In genomic region chr1:22447581-22448215, GRCh38 we compare ENCODE assay signal across 9 cellular contexts. TPM values are rescaled to one million over a fixed set of nuclear protein-coding genes. Genes with fewer than 3 reads are reported as not detected.
DNase-seq lines count a peak whose midpoint lies in the region; ATAC-seq, FAIRE-seq and TF ChIP-seq lines count a peak whose summit lies in the region.
"Had no signal": no experiment of that assay in that cellular context is flagged by ENCODE, and none has a peak within 500 bp of the region (broad histone marks: within the 10 kb centered on the region; RNA-seq: fewer than 3 reads in every experiment).

No MANE protein-coding gene starts in this region.

- CTCF ChIA-PET in A549 (lab: Yijun Ruan, JAX) = interaction anchor here (1.2 to 1.3 kb wide), 2 partner anchors 31 to 195 kb away, joined by 3 read pairs; no protein-coding TSS in a partner anchor

- no peak for TF ChIP-seq CTCF in A549 (IDR thresholded peaks at IDR 0.05)
- no peak for TF ChIP-seq CTCF in chondrocyte (IDR thresholded peaks at IDR 0.05)
- TF ChIP-seq CTCF in WERI-Rb-1 (IDR thresholded peaks at IDR 0.05; ENCODE audit: low read depth, low read length) = no peak
- TF ChIP-seq CTCF in progenitor cell of endocrine pancreas (IDR thresholded peaks at IDR 0.05; ENCODE audit: unreplicated experiment) = no peak

- H3K9me3 Mint-ChIP-seq in chondrocyte (ENCODE audit: low read depth) (no peaks in the 10 kb centered on the region), progenitor cell of endocrine pancreas (ENCODE audit: low read depth) (peaks cover 5% of the 10 kb centered on the region)

- no peak for FAIRE-seq in A549 (lab: Jason Lieb, UNC)

- no peak for TF ChIP-seq RAD21 in A549 (conservative IDR thresholded peaks at IDR 0.05 in 1 of 2, IDR thresholded peaks at IDR 0.05 in 1 of 2)

- POLR2A ChIA-PET in A549 (lab: Yijun Ruan, JAX) = no interaction called here

- DNase-seq in A549 (ENCODE audit: low read depth in 1 of 2, low spot score in 1 of 2) = peak; percentile 16 to 32
- DNase-seq in HS-5 (ENCODE audit: low read depth) = peak; percentile 64
- DNase-seq in chondrocyte (ENCODE audit: low spot score) = no peak
- DNase-seq in left kidney (ENCODE audit: low read depth, low spot score) = peak; percentile 77
- no peak for DNase-seq in WERI-Rb-1
- DNase-seq in SIG-M5 (lab: John Stamatoyannopoulos, UW) = no peak
- no peak for DNase-seq in progenitor cell of endocrine pancreas (ENCODE audit: low spot score, unreplicated experiment)

- TF ChIP-seq EP300 in A549 (IDR thresholded peaks at IDR 0.05) = no peak

- H3K4me1 Mint-ChIP-seq in chondrocyte (ENCODE audit: low read depth) (peaks cover 66% of the 10 kb centered on the region), progenitor cell of endocrine pancreas (ENCODE audit: low read depth) (peaks cover 32% of the 10 kb centered on the region)

- H3K4me3 Mint-ChIP-seq in chondrocyte (ENCODE audit: unreplicated experiment) (peak overlapping the region; percentile 50), progenitor cell of endocrine pancreas (ENCODE audit: low read depth) (no peak overlapping the region)
- H3K4me3 Mint-ChIP-seq: CD14-positive monocyte had no signal

- ATAC-seq in A549 (peak; percentile 35 to 42; a peak in 4 of 6 replicates), GM18868 (IDR thresholded peaks at IDR 0.05; ENCODE audit: unreplicated experiment) (no peak)

- H3K9me3 ChIP-seq in A549 (no peaks in the 10 kb centered on the region), WERI-Rb-1 (ENCODE audit: severe bottlenecking) (no peaks in the 10 kb centered on the region)

- H3K27ac ChIP-seq in A549 (peak overlapping the region in 1 of 2 experiments; percentile 51; a peak in 2 of 6 replicates), WERI-Rb-1 (no peak overlapping the region)

- no peaks in the 10 kb centered on the region for H3K27me3 Mint-ChIP-seq in chondrocyte (ENCODE audit: low read depth)
- H3K27me3 Mint-ChIP-seq in progenitor cell of endocrine pancreas = no peaks in the 10 kb centered on the region

- no peaks in the 10 kb centered on the region for H3K27me3 ChIP-seq in WERI-Rb-1 (ENCODE audit: insufficient read depth, low read depth, severe bottlenecking)

- TF ChIP-seq POLR2A in A549 (IDR thresholded peaks at IDR 0.05; ENCODE audit: low read length) = no peak

- peaks cover 4% of the 10 kb centered on the region; the same call in 1 of the 2 replicates for H3K36me3 ChIP-seq in WERI-Rb-1

- H3K27ac Mint-ChIP-seq in chondrocyte (ENCODE audit: unreplicated experiment) (peak overlapping the region; percentile 83), progenitor cell of endocrine pancreas (no peak overlapping the region)
- H3K27ac Mint-ChIP-seq: CD14-positive monocyte had no signal

- H3K4me2 ChIP-seq in A549 = peak overlapping the region; percentile 57

- peaks cover 13% of the 10 kb centered on the region for H3K4me1 ChIP-seq in A549

- 22% methylated on average over 5 of the region's 6 CpGs for WGBS in A549 (ENCODE audit: missing lambda C conversion rate)

- no peak overlapping the region for H3K4me3 ChIP-seq in A549
- H3K4me3 ChIP-seq in WERI-Rb-1 (ENCODE audit: low read depth, low read length) = no peak overlapping the region

- H3K36me3 Mint-ChIP-seq in chondrocyte (ENCODE audit: low read depth) = no peaks in the 10 kb centered on the region
- no peaks in the 10 kb centered on the region for H3K36me3 Mint-ChIP-seq in progenitor cell of endocrine pancreas (ENCODE audit: insufficient read depth)
- H3K36me3 Mint-ChIP-seq: CD14-positive monocyte had no signal

TF ChIP-seq in A549, 52 proteins besides CTCF, POLR2A, EP300 and RAD21:
- no peak for TF ChIP-seq HES2 (IDR thresholded peaks at IDR 0.05)
- no peak for TF ChIP-seq ZC3H11A (IDR thresholded peaks at IDR 0.05)
- no peak for TF ChIP-seq FOSL2 (IDR thresholded peaks at IDR 0.05)
- no peak for TF ChIP-seq FOSL2 (CRISPR knock-in tag; IDR thresholded peaks at IDR 0.05)
- no peak for TF ChIP-seq MAX (IDR thresholded peaks at IDR 0.05)
- TF ChIP-seq MAFK (IDR thresholded peaks at IDR 0.05; ENCODE audit: partially characterized antibody) = no peak
- TF ChIP-seq PBX3 (IDR thresholded peaks at IDR 0.05) = no peak
- TF ChIP-seq, protein P1, sequence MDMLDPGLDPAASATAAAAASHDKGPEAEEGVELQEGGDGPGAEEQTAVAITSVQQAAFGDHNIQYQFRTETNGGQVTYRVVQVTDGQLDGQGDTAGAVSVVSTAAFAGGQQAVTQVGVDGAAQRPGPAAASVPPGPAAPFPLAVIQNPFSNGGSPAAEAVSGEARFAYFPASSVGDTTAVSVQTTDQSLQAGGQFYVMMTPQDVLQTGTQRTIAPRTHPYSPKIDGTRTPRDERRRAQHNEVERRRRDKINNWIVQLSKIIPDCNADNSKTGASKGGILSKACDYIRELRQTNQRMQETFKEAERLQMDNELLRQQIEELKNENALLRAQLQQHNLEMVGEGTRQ (IDR thresholded peaks at IDR 0.05) = no peak
- no peak for TF ChIP-seq TFCP2L1 (CRISPR knock-in tag; IDR thresholded peaks at IDR 0.05)
- TF ChIP-seq JUNB (IDR thresholded peaks at IDR 0.05) = no peak
- TF ChIP-seq SREBF2 (IDR thresholded peaks at IDR 0.05) = no peak
- TF ChIP-seq CHD2 (IDR thresholded peaks at IDR 0.05; ENCODE audit: low read length, partially characterized antibody) = no peak
- TF ChIP-seq ESRRA (IDR thresholded peaks at IDR 0.05; ENCODE audit: borderline replicate concordance, low read length) = no peak
- TF ChIP-seq FOXS1 (CRISPR knock-in tag; IDR thresholded peaks at IDR 0.05) = no peak

RNA-seq across cellular contexts. Expression of gene ZBTB40, which starts 4.0 kb away (rescaled TPM):
- polyA plus RNA-seq in A549 (2011; rRNA removed) (6.2 and 10.6 TPM in 2 replicates), A549 (2017; fragmentation: RNase III; extraction: RNeasy Plus Mini Kit Qiagen cat#74134 plus additional on column Dnase treatment) (6.4 to 7.0 TPM (median 7.0 TPM) in 3 replicates)
- 2.9 and 3.5 TPM in 2 replicates for polyA plus RNA-seq in A549 (2012; cell fraction: cytosol; rRNA removed)
- polyA plus RNA-seq in A549 (2012; cell fraction: nucleus; rRNA removed) = 16.7 and 22.0 TPM in 2 replicates
- polyA minus RNA-seq in A549 (2011; rRNA and poly(A)+ RNA removed) = 18.6 and 21.0 TPM in 2 replicates
- total RNA-seq in chondrocyte (15.9 to 20.6 TPM (median 16.3 TPM) in 3 replicates), progenitor cell of endocrine pancreas (39.4 and 40.9 TPM in 2 replicates)

Comparison
In these comparisons a context has a peak if more than half of its experiments do, and no peak if none do; other contexts are left out.
1. DNase-seq: peak in A549 (2 of 2), HS-5 (single experiment) and left kidney (single experiment); none in chondrocyte (single experiment), WERI-Rb-1 (single experiment), SIG-M5 (single experiment) and progenitor cell of endocrine pancreas (single experiment).